18 cellular contexts compared by ENCODE assay signal in the genomic region with DNA sequence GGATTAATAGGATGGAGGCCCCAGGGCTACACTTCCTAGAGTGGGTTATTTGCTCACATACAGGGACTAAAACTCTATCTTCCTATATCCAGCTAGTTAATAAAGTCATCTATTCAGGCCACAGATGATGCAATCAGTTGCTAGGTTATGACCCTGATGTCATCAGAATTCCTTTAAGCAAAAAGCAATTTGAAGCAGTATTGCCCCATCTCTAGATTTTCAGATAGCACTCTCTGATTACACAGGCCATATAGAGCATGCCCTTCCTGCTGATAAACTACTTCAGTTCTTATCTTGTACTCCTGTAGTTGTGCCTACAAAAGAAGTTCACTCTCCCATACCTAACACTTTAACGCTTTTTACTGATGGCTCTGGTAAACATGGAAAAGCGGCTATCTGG.
DNase-seq lines count a peak whose midpoint lies in the region; ATAC-seq, FAIRE-seq and TF ChIP-seq lines count a peak whose summit lies in the region.
"Had no signal": no experiment of that assay in that cellular context is flagged by ENCODE, and none has a peak within 500 bp of the region (broad histone marks: within the 10 kb centered on the region; RNA-seq: fewer than 3 reads in every experiment).

No MANE protein-coding gene starts in this region.

- no peak for TF ChIP-seq RAD21 in K562 (CRISPR knock-in tag; conservative IDR thresholded peaks at IDR 0.05 in 1 of 2, IDR thresholded peaks at IDR 0.05 in 1 of 2)

- H3K9me1 ChIP-seq in K562 (ENCODE audit: control insufficient read depth, insufficient read depth, low read length), result no peaks in the 10 kb centered on the region

- H3K36me3 Mint-ChIP-seq in naive thymus-derived CD4-positive, alpha-beta T cell, result no peaks in the 10 kb centered on the region

- no peak for FAIRE-seq in K562 (lab: Jason Lieb, UNC)
- FAIRE-seq: H1 had no signal

- H3K36me3 ChIP-seq in K562 (ENCODE audit: control insufficient read depth, insufficient read depth, low read length) (no peaks in the 10 kb centered on the region), suprapubic skin (no peaks in the 10 kb centered on the region), stomach (no peaks in the 10 kb centered on the region)
- no peaks in the 10 kb centered on the region for H3K36me3 ChIP-seq in naive thymus-derived CD4-positive, alpha-beta T cell (ENCODE audit: control insufficient read depth in 2 of 3, insufficient read depth in 3 of 3, low read length in 3 of 3)

- peaks cover 0 to 26% (median 6%) of the 10 kb centered on the region in 11 donors for H3K9me3 Mint-ChIP-seq in naive thymus-derived CD4-positive, alpha-beta T cell

- H2AFZ ChIP-seq in K562 (ENCODE audit: low read depth, low read length), result no peak overlapping the region
- H2AFZ ChIP-seq: PC-9 had no signal

- intact Hi-C loops in K562 (cut with micrococcal nuclease), result no loop called here
- intact Hi-C loops in naive thymus-derived CD4-positive, alpha-beta T cell (cut with micrococcal nuclease), result no loop called here
- intact Hi-C loops in stomach (cut with DNase I; ENCODE audit: low total_unique reads), result no loop called here

- no peak overlapping the region for H3K4me3 Mint-ChIP-seq in naive thymus-derived CD4-positive, alpha-beta T cell

- H3K27ac Mint-ChIP-seq in naive thymus-derived CD4-positive, alpha-beta T cell, result no peak overlapping the region

- H4K20me1 ChIP-seq in K562 (replicated peaks; ENCODE audit: control insufficient read depth, insufficient read depth, low read length), result no peaks in the 10 kb centered on the region

- H3K4me1 ChIP-seq in K562 (replicated peaks in 1 of 2; ENCODE audit: control insufficient read depth in 2 of 2, insufficient read depth in 2 of 2, low read length in 2 of 2) (peaks cover 0 to 5% of the 10 kb centered on the region in 2 experiments; a peak in 1 of 5 replicates), suprapubic skin (no peaks in the 10 kb centered on the region), stomach (no peaks in the 10 kb centered on the region), foreskin keratinocyte (no peaks in the 10 kb centered on the region)
- H3K4me1 ChIP-seq in naive thymus-derived CD4-positive, alpha-beta T cell (ENCODE audit: control insufficient read depth in 2 of 2, insufficient read depth in 2 of 2, low read length in 2 of 2), result no peaks in the 10 kb centered on the region

- H3K9me3 ChIP-seq in K562 (replicated peaks; ENCODE audit: control insufficient read depth, insufficient read depth, low read depth, low read length) (no peaks in the 10 kb centered on the region; the same call in 1 of the 2 replicates), suprapubic skin (peaks cover 3% of the 10 kb centered on the region), stomach (peaks cover 0 to 25% (median 14%) of the 10 kb centered on the region in 4 donors)
- H3K9me3 ChIP-seq in naive thymus-derived CD4-positive, alpha-beta T cell (ENCODE audit: control insufficient read depth in 2 of 3, low read length in 3 of 3), result no peaks in the 10 kb centered on the region

- H3K27ac ChIP-seq in K562 (ENCODE audit: extremely low read depth, low read depth, low read length) (no peak overlapping the region), suprapubic skin (no peak overlapping the region), stomach (no peak overlapping the region), foreskin keratinocyte (no peak overlapping the region)
- H3K27ac ChIP-seq in naive thymus-derived CD4-positive, alpha-beta T cell (ENCODE audit: low read depth, low read length), result no peak overlapping the region
- H3K27ac ChIP-seq: C4-2B, PC-9 had no signal

- BruUV-seq in K562 (replicated peaks; lab: Mats Ljungman, UMichigan), result no TSS peak

- TF ChIP-seq CTCF in K562 (IDR thresholded peaks at IDR 0.05 in 2 of 3, conservative IDR thresholded peaks at IDR 0.05 in 1 of 3; ENCODE audit: insufficient read depth in 2 of 3, low read depth in 1 of 3, low read length in 3 of 3) (no peak), suprapubic skin (IDR thresholded peaks at IDR 0.05) (no peak), stomach (IDR thresholded peaks at IDR 0.05) (no peak), foreskin keratinocyte (conservative IDR thresholded peaks at IDR 0.05) (no peak)

- in situ Hi-C loops in KBM-7 (cut with MboI; ENCODE audit: low pct_unique_long_range_greater_than_20kb, low sequenced_read_pairs) (no loop called here), K562 (cut with MboI) (no loop called here)

- H3K4me3 ChIP-seq in K562 (no peak overlapping the region), suprapubic skin (no peak overlapping the region), stomach (no peak overlapping the region)
- H3K4me3 ChIP-seq in naive thymus-derived CD4-positive, alpha-beta T cell (ENCODE audit: low read length), result no peak overlapping the region
- H3K4me3 ChIP-seq: PC-9 had no signal

- H3K27me3 ChIP-seq in K562 (ENCODE audit: control insufficient read depth in 2 of 2, insufficient read depth in 2 of 2, low read length in 2 of 2) (no peaks in the 10 kb centered on the region), suprapubic skin (no peaks in the 10 kb centered on the region), stomach (no peaks in the 10 kb centered on the region), foreskin keratinocyte (no peaks in the 10 kb centered on the region)
- H3K27me3 ChIP-seq in naive thymus-derived CD4-positive, alpha-beta T cell (ENCODE audit: control insufficient read depth in 2 of 2, insufficient read depth in 2 of 2, low read length in 2 of 2), result no peaks in the 10 kb centered on the region

- TF ChIP-seq EP300 in K562 (IDR thresholded peaks at IDR 0.05; ENCODE audit: low read length) (peak; percentile 11; the same call in 1 of the 2 replicates), suprapubic skin (IDR thresholded peaks at IDR 0.05) (no peak), stomach (IDR thresholded peaks at IDR 0.05) (no peak)

- no peak overlapping the region for H3K9ac ChIP-seq in K562 (ENCODE audit: insufficient read depth in 1 of 2, low read depth in 2 of 2, low read length in 2 of 2)

- DNase-seq in EH (ENCODE audit: low read depth), result peak; percentile 44
- DNase-seq in KBM-7, result peak; percentile 2
- no peak for DNase-seq in K562 (ENCODE audit: extremely low read depth in 1 of 4, low spot score in 3 of 4)
- DNase-seq in naive thymus-derived CD4-positive, alpha-beta T cell, result no peak
- no peak for DNase-seq in suprapubic skin (ENCODE audit: low spot score in 2 of 2)
- DNase-seq in stomach, result no peak
- DNase-seq in foreskin keratinocyte, result no peak
- DNase-seq: DMS79 treated with DMSO at 0.1 percent for 48 hours, MV-4-11, NCI-H1417, NCI-H187, NCI-H2107, NCI-H2227 treated with DMSO at 0.1 percent for 48 hours, NCI-H524, NCI-H82, PC-9 had no signal

- H3K79me2 ChIP-seq in K562 (ENCODE audit: control insufficient read depth, insufficient read depth, low read length), result no peaks in the 10 kb centered on the region

- peaks cover 0 to 12% (median 0%) of the 10 kb centered on the region in 5 donors for H3K27me3 Mint-ChIP-seq in naive thymus-derived CD4-positive, alpha-beta T cell

- H3K4me1 Mint-ChIP-seq in naive thymus-derived CD4-positive, alpha-beta T cell, result no peaks in the 10 kb centered on the region

- no peak for TF ChIP-seq POLR2A in K562 (conservative IDR thresholded peaks at IDR 0.05)
- no peak for TF ChIP-seq POLR2A in suprapubic skin (IDR thresholded peaks at IDR 0.05)
- no peak for TF ChIP-seq POLR2A in stomach (IDR thresholded peaks at IDR 0.05)

- H3K4me2 ChIP-seq in K562 (ENCODE audit: insufficient read depth, low read length), result no peak overlapping the region
- H3K4me2 ChIP-seq: PC-9 had no signal

- CTCF ChIA-PET in K562 (lab: Yijun Ruan, JAX; ENCODE audit: low intra/inter-chr PET ratio), result no interaction called here
- CTCF ChIA-PET in naive thymus-derived CD4-positive, alpha-beta T cell (lab: Charles Lee), result no interaction called here

- POLR2A ChIA-PET in K562 (lab: Yijun Ruan, JAX), result no interaction called here
- POLR2A ChIA-PET in naive thymus-derived CD4-positive, alpha-beta T cell (lab: Charles Lee), result no interaction called here

- no peak for ATAC-seq in K562
- peak; percentile 37 for ATAC-seq in naive thymus-derived CD4-positive, alpha-beta T cell
- ATAC-seq in foreskin keratinocyte, result no peak

- 11% methylated on average over 2 of the region's 2 CpGs for WGBS in K562 (ENCODE audit: insufficient coverage, low coverage, missing lambda C conversion rate)
- whole genome bisulfite sequencing in suprapubic skin, result 93% methylated on average over 2 of the region's 2 CpGs
- WGBS in stomach, 5 donors, result 80 to 89% (median 85%) methylated on average over 2 of the region's 2 CpGs

TF ChIP-seq in K562, 482 proteins besides CTCF, POLR2A, EP300 and RAD21 (continues in another document):
- TF ChIP-seq ZBTB1 (CRISPR knock-in tag; IDR thresholded peaks at IDR 0.05; ENCODE audit: borderline replicate concordance, low read depth), result no peak
- TF ChIP-seq CEBPB (tag; IDR thresholded peaks at IDR 0.05), result peak; percentile 61
- no peak for TF ChIP-seq NEUROD1 (IDR thresholded peaks at IDR 0.05; ENCODE audit: borderline replicate concordance, low read depth, low read length, partially characterized antibody)
- no peak for TF ChIP-seq NCOR1 (IDR thresholded peaks at IDR 0.05)
- TF ChIP-seq THRAP3 (IDR thresholded peaks at IDR 0.05; ENCODE audit: borderline replicate concordance), result no peak
- TF ChIP-seq, protein P1, sequence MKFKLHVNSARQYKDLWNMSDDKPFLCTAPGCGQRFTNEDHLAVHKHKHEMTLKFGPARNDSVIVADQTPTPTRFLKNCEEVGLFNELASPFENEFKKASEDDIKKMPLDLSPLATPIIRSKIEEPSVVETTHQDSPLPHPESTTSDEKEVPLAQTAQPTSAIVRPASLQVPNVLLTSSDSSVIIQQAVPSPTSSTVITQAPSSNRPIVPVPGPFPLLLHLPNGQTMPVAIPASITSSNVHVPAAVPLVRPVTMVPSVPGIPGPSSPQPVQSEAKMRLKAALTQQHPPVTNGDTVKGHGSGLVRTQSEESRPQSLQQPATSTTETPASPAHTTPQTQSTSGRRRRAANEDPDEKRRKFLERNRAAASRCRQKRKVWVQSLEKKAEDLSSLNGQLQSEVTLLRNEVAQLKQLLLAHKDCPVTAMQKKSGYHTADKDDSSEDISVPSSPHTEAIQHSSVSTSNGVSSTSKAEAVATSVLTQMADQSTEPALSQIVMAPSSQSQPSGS (CRISPR knock-in tag; IDR thresholded peaks at IDR 0.05), result no peak
- TF ChIP-seq LARP7 (IDR thresholded peaks at IDR 0.05), result no peak
- no peak for TF ChIP-seq RBBP5 (IDR thresholded peaks at IDR 0.05; ENCODE audit: borderline replicate concordance, insufficient read depth, low read length, poor library complexity, severe bottlenecking)
- no peak for TF ChIP-seq CTBP1 (IDR thresholded peaks at IDR 0.05; ENCODE audit: borderline replicate concordance)
- TF ChIP-seq ZNF764 (CRISPR knock-in tag; IDR thresholded peaks at IDR 0.05; ENCODE audit: low read depth), result no peak
- no peak for TF ChIP-seq PHB (CRISPR knock-in tag; IDR thresholded peaks at IDR 0.05)
- no peak for TF ChIP-seq SPI1 (IDR thresholded peaks at IDR 0.05; ENCODE audit: borderline replicate concordance, low read depth, low read length)
- TF ChIP-seq TAF15 (IDR thresholded peaks at IDR 0.05; ENCODE audit: low read depth, low read length), result no peak
- TF ChIP-seq POLR2G (IDR thresholded peaks at IDR 0.05; ENCODE audit: low read depth, low read length), result no peak

Comparison
In these comparisons a context has a peak if more than half of its experiments do, and no peak if none do; other contexts are left out.
1. DNase-seq: peak in EH (single experiment) and KBM-7 (single experiment); none in K562 (0 of 4), naive thymus-derived CD4-positive, alpha-beta T cell (0 of 9), suprapubic skin (0 of 2), stomach (single experiment) and foreskin keratinocyte (0 of 2).